Comparison of ENCODE assay signal across 11 cellular contexts in the genomic region with DNA sequence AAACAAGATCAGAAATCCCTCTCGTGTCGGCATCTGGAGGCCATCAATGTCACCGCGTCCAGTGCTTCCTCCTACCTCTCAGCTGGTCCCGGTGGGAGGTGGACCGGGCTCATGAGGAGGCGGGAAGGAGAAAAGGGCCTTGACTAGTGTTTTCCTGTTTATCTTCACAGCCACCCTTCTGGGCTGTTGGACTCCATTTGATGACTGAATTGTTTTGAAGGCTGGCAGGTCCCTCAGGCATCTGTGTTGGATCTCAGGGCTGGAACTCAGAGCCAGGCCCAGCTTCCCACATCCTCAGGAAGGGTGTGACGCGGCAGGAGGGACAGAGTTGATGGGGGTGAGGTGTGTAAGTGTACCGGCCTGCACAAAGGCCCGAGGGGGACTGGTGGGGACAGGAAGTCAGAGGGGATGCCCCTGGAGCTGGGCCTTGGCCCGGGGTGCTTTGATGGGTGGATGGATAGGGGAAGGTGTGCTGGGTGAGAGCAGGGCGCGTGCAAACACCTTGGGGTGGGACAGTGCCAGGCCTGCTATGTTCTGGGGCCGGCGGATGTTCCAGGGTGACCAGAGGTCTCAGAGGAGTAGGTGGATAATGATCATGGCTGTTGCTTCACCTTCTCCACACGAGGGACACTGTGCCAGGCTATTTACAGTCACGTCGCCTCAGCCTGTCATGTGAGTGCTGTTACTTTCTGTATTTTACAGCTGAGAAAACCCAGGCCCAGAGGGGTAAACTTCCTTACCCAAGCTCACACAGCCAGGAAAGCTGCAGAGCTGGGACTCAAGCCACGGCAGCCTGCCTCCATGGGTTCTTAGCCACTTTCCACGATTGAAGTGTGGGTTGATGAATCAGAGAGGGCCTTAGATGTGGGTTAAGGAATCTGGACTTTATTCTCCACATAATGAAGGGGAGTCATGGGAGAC. TPM values are rescaled to one million over a fixed set of nuclear protein-coding genes. Genes with fewer than 3 reads are reported as not detected.
DNase-seq lines count a peak whose midpoint lies in the region; ATAC-seq and TF ChIP-seq lines count a peak whose summit lies in the region.
"Had no signal": no experiment of that assay in that cellular context is flagged by ENCODE, and none has a peak within 500 bp of the region (broad histone marks: within the 10 kb centered on the region; RNA-seq: fewer than 3 reads in every experiment).

No MANE protein-coding gene starts in this region.

- peaks cover 2% of the 10 kb centered on the region for H3K4me1 Mint-ChIP-seq in neural progenitor cell
- H3K4me1 Mint-ChIP-seq in effector memory CD8-positive, alpha-beta T cell (ENCODE audit: low read depth in 2 of 2): peaks cover 0 to 4% of the 10 kb centered on the region in 2 donors

- H2AFZ ChIP-seq in neural progenitor cell (replicated peaks): no peak overlapping the region

- DNase-seq in AG09309 (ENCODE audit: low read depth) (peak; percentile 18), M059J (ENCODE audit: low read depth) (peak; percentile 29), fibroblast of villous mesenchyme (ENCODE audit: low read depth) (peak; percentile 63), neural progenitor cell (ENCODE audit: low spot score) (no peak), cerebellum (ENCODE audit: low spot score) (no peak), COR-L47 (lab: John Stamatoyannopoulos, UW) (no peak)
- no peak for DNase-seq in effector memory CD8-positive, alpha-beta T cell
- DNase-seq: CD4-positive, alpha-beta T cell; NCI-H1048; substantia nigra had no signal

- H3K4me1 ChIP-seq in neural progenitor cell: no peaks in the 10 kb centered on the region

- no peak overlapping the region for H3K27ac ChIP-seq in neural progenitor cell

- peaks cover 3% of the 10 kb centered on the region for H3K27me3 Mint-ChIP-seq in neural progenitor cell (ENCODE audit: insufficient read depth, low read depth)
- H3K27me3 Mint-ChIP-seq in effector memory CD8-positive, alpha-beta T cell: no peaks in the 10 kb centered on the region
- H3K27me3 Mint-ChIP-seq: CD4-positive, alpha-beta T cell had no signal

- no peaks in the 10 kb centered on the region for H4K20me1 ChIP-seq in neural progenitor cell (ENCODE audit: low read depth)

- H3K9ac ChIP-seq in neural progenitor cell: no peak overlapping the region

- no peaks in the 10 kb centered on the region for H3F3A ChIP-seq in neural progenitor cell (ENCODE audit: low read depth)

- peaks cover 3% of the 10 kb centered on the region for H3K36me3 Mint-ChIP-seq in neural progenitor cell
- H3K36me3 Mint-ChIP-seq in effector memory CD8-positive, alpha-beta T cell (ENCODE audit: insufficient read depth): peaks cover 3% of the 10 kb centered on the region

- ATAC-seq in HG02571 (IDR thresholded peaks at IDR 0.05; ENCODE audit: unreplicated experiment): no peak
- no peak for ATAC-seq in effector memory CD8-positive, alpha-beta T cell (replicated peaks)

- no peaks in the 10 kb centered on the region for H3K27me3 ChIP-seq in neural progenitor cell

- H3K4me3 Mint-ChIP-seq in neural progenitor cell: no peak overlapping the region
- H3K4me3 Mint-ChIP-seq in effector memory CD8-positive, alpha-beta T cell: no peak overlapping the region
- H3K4me3 Mint-ChIP-seq: CD4-positive, alpha-beta T cell had no signal

- H3K79me2 ChIP-seq in neural progenitor cell (ENCODE audit: low read depth): no peaks in the 10 kb centered on the region

- H3K27ac Mint-ChIP-seq in neural progenitor cell: peak overlapping the region; percentile 74
- peak overlapping the region in 1 of 2 donors; percentile 41 for H3K27ac Mint-ChIP-seq in effector memory CD8-positive, alpha-beta T cell
- H3K27ac Mint-ChIP-seq: CD4-positive, alpha-beta T cell had no signal

- no peak overlapping the region for H3K4me2 ChIP-seq in neural progenitor cell

- H3K9me3 Mint-ChIP-seq in neural progenitor cell: no peaks in the 10 kb centered on the region
- no peaks in the 10 kb centered on the region for H3K9me3 Mint-ChIP-seq in effector memory CD8-positive, alpha-beta T cell
- H3K9me3 Mint-ChIP-seq: CD4-positive, alpha-beta T cell had no signal

- TF ChIP-seq CTCF in AG09309 (IDR thresholded peaks at IDR 0.05; ENCODE audit: control insufficient read depth, insufficient read depth, low read depth, low read length, missing control alignments): no peak
- TF ChIP-seq CTCF in fibroblast of villous mesenchyme (IDR thresholded peaks at IDR 0.05; ENCODE audit: insufficient read depth, low read depth, low read length): no peak
- TF ChIP-seq CTCF in neural progenitor cell (IDR thresholded peaks at IDR 0.05): no peak

- H3K4me3 ChIP-seq in AG09309 (ENCODE audit: control insufficient read depth, low read depth, low read length): no peak overlapping the region
- no peak overlapping the region for H3K4me3 ChIP-seq in fibroblast of villous mesenchyme (ENCODE audit: low read depth, low read length)
- no peak overlapping the region for H3K4me3 ChIP-seq in neural progenitor cell

- no peaks in the 10 kb centered on the region for H3K9me3 ChIP-seq in neural progenitor cell (ENCODE audit: low read depth)

- H3K36me3 ChIP-seq in neural progenitor cell: no peaks in the 10 kb centered on the region

RNA-seq across cellular contexts. Expression of gene CHMP4B, which starts 17.9 kb away (rescaled TPM):
- 71.9 and 81.9 TPM in 2 replicates for total RNA-seq in M059J (2014; rRNA removed; shearing (Covaris generic))
- total RNA-seq in fibroblast of villous mesenchyme: 28.3 and 32.0 TPM in 2 replicates
- total RNA-seq in neural progenitor cell (ENCODE audit: low replicate concordance): 40.7 and 51.4 TPM in 2 replicates
- total RNA-seq in cerebellum: 20.4 TPM

Comparison
In these comparisons a context has a peak if more than half of its experiments do, and no peak if none do; other contexts are left out.
1. DNase-seq: peak in AG09309 (single experiment), M059J (single experiment) and fibroblast of villous mesenchyme (single experiment); none in neural progenitor cell (single experiment), cerebellum (single experiment), effector memory CD8-positive, alpha-beta T cell (0 of 3) and COR-L47 (single experiment).